In the genomic region with DNA sequence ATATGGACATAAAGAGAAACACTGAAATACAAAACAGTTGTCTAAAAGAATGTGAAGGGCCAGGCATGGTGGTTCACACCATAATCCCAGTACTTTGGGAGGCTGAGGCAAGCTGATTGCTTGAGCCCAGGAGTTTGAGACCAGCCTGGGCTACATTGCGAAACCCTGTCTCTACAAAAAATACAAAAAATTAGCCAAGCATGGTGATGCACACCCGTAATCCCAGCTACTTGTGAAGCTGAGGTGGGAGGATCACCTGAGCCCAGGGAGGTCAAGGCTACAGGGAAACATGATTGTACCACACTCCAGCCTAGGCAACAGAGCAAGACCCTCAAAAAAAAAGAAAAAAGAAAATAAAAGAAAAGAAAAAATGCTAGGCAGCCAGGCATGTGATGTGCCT, we compare ENCODE assay signal across 1 cellular context.
A peak's percentile ranks its signal among the peaks of the same experiment; 100 is the strongest.
TF ChIP-seq lines count a peak whose summit lies in the region.

No MANE protein-coding gene starts in this region.

TF ChIP-seq in K562, 482 proteins besides CTCF, POLR2A, EP300 and RAD21:
- no peak for TF ChIP-seq MYBL2 (IDR thresholded peaks at IDR 0.05; ENCODE audit: low read depth)
- no peak for TF ChIP-seq MYBL2 (CRISPR knock-in tag; IDR thresholded peaks at IDR 0.05; ENCODE audit: borderline replicate concordance)
- peak; percentile 82 for TF ChIP-seq CEBPB (tag; IDR thresholded peaks at IDR 0.05)
